19 cellular contexts compared by ENCODE assay signal in genomic region chr4:36609631-36610030, GRCh38.
"Had no signal": no experiment of that assay in that cellular context is flagged by ENCODE, and none has a peak within 500 bp of the region (broad histone marks: within the 10 kb centered on the region; RNA-seq: fewer than 3 reads in every experiment).

No MANE protein-coding gene starts in this region.

- H3K9me3 ChIP-seq: ascending aorta, upper lobe of right lung had no signal

- H3K4me1 ChIP-seq: adrenal gland, ascending aorta, upper lobe of right lung had no signal

- DNase-seq: activated CD8-positive, alpha-beta memory T cell treated with anti-CD3 and anti-CD28 coated beads, Interleukin-2, amount 50 U/mL, for 4 hours; activated naive CD4-positive, alpha-beta T cell; activated T-cell treated with anti-CD3 and anti-CD28 coated beads, Interleukin-2, amount 50 U/mL, for 24 hours; adrenal gland; brain microvascular endothelial cell; central memory CD4-positive, alpha-beta T cell; dermis blood vessel endothelial cell; effector CD8-positive, alpha-beta T cell; erythroblast; foreskin keratinocyte; kidney; naive B cell; posterior cingulate gyrus; stimulated activated CD4-positive, alpha-beta T cell treated with anti-CD3 and anti-CD28 coated beads, Interleukin-4, amount 100 ng/mL, for 1 hour; stimulated activated naive CD8-positive, alpha-beta T cell treated with anti-CD3 and anti-CD28 coated beads, Interleukin-15, Interleukin-2, amounts not matched to agents 100 U/mL and 50 U/mL, for 24 hours; upper lobe of right lung had no signal

- H3K27me3 ChIP-seq: adrenal gland, ascending aorta, brain microvascular endothelial cell, foreskin keratinocyte, upper lobe of right lung had no signal

- H3K4me3 ChIP-seq: adrenal gland, ascending aorta, lung, upper lobe of right lung had no signal

- ATAC-seq: foreskin keratinocyte; sciatic nerve; stimulated activated naive CD8-positive, alpha-beta T cell treated with anti-CD3 and anti-CD28 coated beads, Interleukin-15, Interleukin-2, amounts not matched to agents 100 U/mL and 50 U/mL, for 24 hours; upper lobe of right lung had no signal

- H3K27ac ChIP-seq: adrenal gland, ascending aorta, brain microvascular endothelial cell, foreskin keratinocyte, upper lobe of right lung had no signal

- H3K36me3 ChIP-seq: adrenal gland, ascending aorta, brain microvascular endothelial cell, upper lobe of right lung had no signal
